8 cellular contexts compared by ENCODE assay signal in genomic region chr11:77091146-77091940, GRCh38. TPM values are rescaled to one million over a fixed set of nuclear protein-coding genes. Genes with fewer than 3 reads are reported as not detected.
DNase-seq lines count a peak whose midpoint lies in the region; ATAC-seq and FAIRE-seq lines count a peak whose summit lies in the region.

No MANE protein-coding gene starts in this region.

- no peaks in the 10 kb centered on the region for H3K9me3 ChIP-seq in BLaER1

- DNase-seq in GM19239 (ENCODE audit: insufficient read length, low spot score) (peak; percentile 96), NCI-H774 (lab: John Stamatoyannopoulos, UW) (peak; percentile 63), memory B cell (ENCODE audit: low spot score in 2 of 2) (peak; percentile 66 to 76)
- peak; percentile 88 for DNase-seq in activated CD8-positive, alpha-beta T cell treated with anti-CD3 and anti-CD28 coated beads, Interleukin-2, amount 10 ng/mL, durations not matched to agents 7 days and 5 days
- peak; percentile 70 for DNase-seq in effector CD4-positive, alpha-beta T cell
- peak; percentile 54 to 58 for DNase-seq in stimulated activated CD8-positive, alpha-beta memory T cell treated with anti-CD3 and anti-CD28 coated beads, Interleukin-2, amount 100 ng/mL, for 1 hour (ENCODE audit: low read depth in 2 of 2)

- H3K36me3 Mint-ChIP-seq in activated CD8-positive, alpha-beta T cell treated with anti-CD3 and anti-CD28 coated beads, Interleukin-2, amount 10 ng/mL, durations not matched to agents 7 days and 5 days (ENCODE audit: low read depth) = no peaks in the 10 kb centered on the region
- H3K36me3 Mint-ChIP-seq in memory B cell = no peaks in the 10 kb centered on the region

- no peak overlapping the region for H3K27ac Mint-ChIP-seq in activated CD8-positive, alpha-beta T cell treated with anti-CD3 and anti-CD28 coated beads, Interleukin-2, amount 10 ng/mL, durations not matched to agents 7 days and 5 days
- no peak overlapping the region for H3K27ac Mint-ChIP-seq in memory B cell

- H3K4me1 ChIP-seq in BLaER1 = peaks cover 38% of the 10 kb centered on the region

- peak; percentile 84 for ATAC-seq in HG03460 (IDR thresholded peaks at IDR 0.05; ENCODE audit: unreplicated experiment)
- ATAC-seq in activated CD8-positive, alpha-beta T cell treated with anti-CD3 and anti-CD28 coated beads, Interleukin-2, amount 10 ng/mL, durations not matched to agents 7 days and 5 days = peak; percentile 93
- ATAC-seq in memory B cell (ENCODE audit: low read depth) = peak; percentile 94

- H3K4me3 Mint-ChIP-seq in activated CD8-positive, alpha-beta T cell treated with anti-CD3 and anti-CD28 coated beads, Interleukin-2, amount 10 ng/mL, durations not matched to agents 7 days and 5 days = no peak overlapping the region
- no peak overlapping the region for H3K4me3 Mint-ChIP-seq in memory B cell

- H3K27me3 ChIP-seq in BLaER1 = no peaks in the 10 kb centered on the region

- POLR2A ChIA-PET in activated CD8-positive, alpha-beta T cell treated with anti-CD3 and anti-CD28 coated beads, Interleukin-2, amount 10 ng/mL, durations not matched to agents 7 days and 5 days (lab: Charles Lee) = interaction anchor here (0.6 to 2.1 kb wide), 3 partner anchors 9 to 520 kb away, joined by 3 to 12 read pairs (median 3); no protein-coding TSS in a partner anchor

- no peaks in the 10 kb centered on the region for H3K27me3 Mint-ChIP-seq in activated CD8-positive, alpha-beta T cell treated with anti-CD3 and anti-CD28 coated beads, Interleukin-2, amount 10 ng/mL, durations not matched to agents 7 days and 5 days (ENCODE audit: low read depth)
- H3K27me3 Mint-ChIP-seq in memory B cell = peaks cover 1% of the 10 kb centered on the region

- peak; percentile 97 for FAIRE-seq in GM19239 (lab: Jason Lieb, UNC)

- H3K4me1 Mint-ChIP-seq in activated CD8-positive, alpha-beta T cell treated with anti-CD3 and anti-CD28 coated beads, Interleukin-2, amount 10 ng/mL, durations not matched to agents 7 days and 5 days (ENCODE audit: low read depth) = peaks cover 7% of the 10 kb centered on the region
- H3K4me1 Mint-ChIP-seq in memory B cell = peaks cover 3% of the 10 kb centered on the region

- no peaks in the 10 kb centered on the region for H3K9me3 Mint-ChIP-seq in activated CD8-positive, alpha-beta T cell treated with anti-CD3 and anti-CD28 coated beads, Interleukin-2, amount 10 ng/mL, durations not matched to agents 7 days and 5 days (ENCODE audit: insufficient read depth)
- H3K9me3 Mint-ChIP-seq in memory B cell = no peaks in the 10 kb centered on the region

- H3K9ac ChIP-seq in BLaER1 = 0 out of 2 replicates have a peak overlapping the region, but pooled peaks have one; percentile 5

- H3K36me3 ChIP-seq in BLaER1 = no peaks in the 10 kb centered on the region

- peak overlapping the region; percentile 67 for H3K4me2 ChIP-seq in BLaER1

- CTCF ChIA-PET in activated CD8-positive, alpha-beta T cell treated with anti-CD3 and anti-CD28 coated beads, Interleukin-2, amount 10 ng/mL, durations not matched to agents 7 days and 5 days (lab: Charles Lee) = interaction anchor here (0.6 to 4.6 kb wide), 37 partner anchors 9 to 458 kb away, joined by 3 to 77 read pairs (median 5); partner anchors contain the start of gene MYO7A

- peaks cover 12% of the 10 kb centered on the region; the same call in 1 of the 2 replicates for H4K20me1 ChIP-seq in BLaER1

- no peak overlapping the region for H3K4me3 ChIP-seq in BLaER1

- H3K27ac ChIP-seq in BLaER1 = 0 out of 2 replicates have a peak overlapping the region, but pooled peaks have one; percentile 33

RNA-seq across cellular contexts. Expression of gene OMP, which starts 11.3 kb away (rescaled TPM):
- not detected for total RNA-seq in activated CD8-positive, alpha-beta T cell treated with anti-CD3 and anti-CD28 coated beads, Interleukin-2, amount 10 ng/mL, durations not matched to agents 7 days and 5 days

RNA-seq across cellular contexts. Expression of gene CAPN5, which starts 24.6 kb away (rescaled TPM):
- 1 to 10 TPM; 1.0 to 1.4 TPM for total RNA-seq in activated CD8-positive, alpha-beta T cell treated with anti-CD3 and anti-CD28 coated beads, Interleukin-2, amount 10 ng/mL, durations not matched to agents 7 days and 5 days

RNA-seq across cellular contexts. Expression of gene MYO7A, which starts 36.7 kb away (rescaled TPM):
- total RNA-seq in activated CD8-positive, alpha-beta T cell treated with anti-CD3 and anti-CD28 coated beads, Interleukin-2, amount 10 ng/mL, durations not matched to agents 7 days and 5 days = not detected

RNA-seq across cellular contexts. Expression of gene B3GNT6, which starts 57.1 kb away (rescaled TPM):
- total RNA-seq in activated CD8-positive, alpha-beta T cell treated with anti-CD3 and anti-CD28 coated beads, Interleukin-2, amount 10 ng/mL, durations not matched to agents 7 days and 5 days = not detected
